In the genomic region with DNA sequence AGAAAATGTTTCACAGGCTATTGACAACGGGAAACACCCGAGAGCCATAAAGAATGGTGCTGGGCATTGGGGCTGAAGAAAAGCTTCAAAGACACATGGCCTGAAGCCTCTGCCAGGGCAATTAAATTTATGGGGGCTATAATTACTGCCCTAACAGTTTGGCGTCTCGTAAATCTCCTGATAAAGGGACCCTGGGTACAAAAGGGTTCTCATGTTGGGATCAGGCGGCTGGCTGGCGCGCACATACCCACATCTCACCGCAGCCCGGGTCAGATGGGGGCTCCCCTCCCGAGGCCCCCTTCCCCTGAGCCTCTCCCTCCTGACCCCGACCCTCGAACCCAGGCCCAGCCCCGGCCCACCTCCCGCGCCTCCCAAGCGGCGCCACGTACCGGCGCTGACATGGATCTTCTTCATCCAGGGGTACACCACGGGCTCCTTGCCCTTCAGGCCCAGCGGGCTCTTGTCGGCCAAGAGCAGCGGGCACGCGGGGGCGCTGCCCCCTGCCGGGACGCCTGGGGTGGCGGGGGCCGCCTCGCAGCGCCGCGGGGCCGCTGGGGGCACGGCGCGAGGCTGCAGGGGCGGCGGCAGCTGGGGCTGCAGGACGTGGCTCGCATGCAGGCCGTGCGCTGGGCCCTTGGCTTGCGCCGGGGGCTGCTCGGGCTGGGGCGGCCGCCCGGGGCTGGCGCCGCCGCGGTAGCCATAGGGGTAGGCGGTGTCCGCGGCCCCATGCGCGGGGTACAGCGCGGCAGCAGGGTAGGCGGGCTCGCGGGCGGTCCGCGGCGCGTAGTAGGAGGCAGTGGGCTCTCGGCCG, we compare ENCODE assay signal across 9 cellular contexts.
A peak's percentile ranks its signal among the peaks of the same experiment; 100 is the strongest.
DNase-seq lines count a peak whose midpoint lies in the region; ATAC-seq and TF ChIP-seq lines count a peak whose summit lies in the region.
"Had no signal": no experiment of that assay in that cellular context is flagged by ENCODE, and none has a peak within 500 bp of the region (broad histone marks: within the 10 kb centered on the region; RNA-seq: fewer than 3 reads in every experiment).

No MANE protein-coding gene starts in this region.

- in situ Hi-C loops in HAP-1 (cut with MboI; ENCODE audit: low sequenced_read_pairs), result no loop called here

- peak overlapping the region; percentile 88 for H3K4me2 ChIP-seq in KMS-11

- no peaks in the 10 kb centered on the region; the same call in 1 of the 2 replicates for H3K79me2 ChIP-seq in KMS-11 (ENCODE audit: insufficient read depth, low read depth)

- H2AFZ ChIP-seq in KMS-11 (ENCODE audit: low read depth), result peak overlapping the region; percentile 79

- peak; percentile 7 for ATAC-seq in central memory CD8-positive, alpha-beta T cell (replicated peaks; ENCODE audit: extremely low read depth, poor library complexity, severe bottlenecking)
- ATAC-seq in HG03196 (IDR thresholded peaks at IDR 0.05; ENCODE audit: unreplicated experiment) (no peak), GM19351 (IDR thresholded peaks at IDR 0.05; ENCODE audit: unreplicated experiment) (no peak)
- ATAC-seq: GM12878 had no signal

- no peak for TF ChIP-seq CTCF in AG04449 (IDR thresholded peaks at IDR 0.05; ENCODE audit: insufficient read depth, low read length, missing control alignments)
- TF ChIP-seq CTCF in KMS-11 (conservative IDR thresholded peaks at IDR 0.05; ENCODE audit: low read depth, low read length), result peak; percentile 33

- H3K36me3 Mint-ChIP-seq in central memory CD8-positive, alpha-beta T cell (ENCODE audit: insufficient read depth), result no peaks in the 10 kb centered on the region

- no peak overlapping the region for H3K27ac Mint-ChIP-seq in central memory CD8-positive, alpha-beta T cell (ENCODE audit: low read depth)

- H3K4me1 ChIP-seq in KMS-11 (ENCODE audit: low read depth, poor library complexity, severe bottlenecking) (peaks cover 37% of the 10 kb centered on the region), mucosa of rectum (ENCODE audit: control insufficient read depth in 2 of 2, insufficient read depth in 2 of 2, low read length in 2 of 2) (peaks cover 56 to 57% of the 10 kb centered on the region in 2 donors), HAP-1 (peaks cover 17% of the 10 kb centered on the region)

- no peaks in the 10 kb centered on the region for H4K20me1 ChIP-seq in KMS-11 (ENCODE audit: insufficient read depth)

- no peaks in the 10 kb centered on the region for H3K9me3 Mint-ChIP-seq in central memory CD8-positive, alpha-beta T cell

- H3K9me3 ChIP-seq in mucosa of rectum (ENCODE audit: control insufficient read depth in 2 of 2, low read length in 2 of 2) (no peaks in the 10 kb centered on the region), HAP-1 (no peaks in the 10 kb centered on the region)

- H3K27me3 Mint-ChIP-seq in central memory CD8-positive, alpha-beta T cell, result peaks cover 68% of the 10 kb centered on the region

- DNase-seq in AG04449 (ENCODE audit: low read depth, low spot score) (no peak), NOMO-1 treated with DMSO at 0.1 percent for 48 hours (lab: John Stamatoyannopoulos, UW; ENCODE audit: unreplicated experiment) (no peak), HAP-1 (ENCODE audit: low spot score in 2 of 2) (no peak)
- DNase-seq in central memory CD8-positive, alpha-beta T cell (ENCODE audit: low spot score in 2 of 2), result no peak

- no peaks in the 10 kb centered on the region for H3K27me3 ChIP-seq in KMS-11 (ENCODE audit: insufficient read depth, low read depth)
- H3K27me3 ChIP-seq in mucosa of rectum (ENCODE audit: control insufficient read depth in 2 of 2, insufficient read depth in 2 of 2, low read length in 2 of 2), result no peaks in the 10 kb centered on the region
- no peaks in the 10 kb centered on the region for H3K27me3 ChIP-seq in HAP-1 (ENCODE audit: low read depth)

- CTCF ChIA-PET in AG04449 (lab: Yijun Ruan, JAX), result interaction anchor here (0.9 to 3.4 kb wide), 8 partner anchors 11 to 463 kb away, joined by 3 to 32 read pairs (median 6); partner anchors contain the start of gene HOXA5

- H3K27ac ChIP-seq in KMS-11 (peak overlapping the region; percentile 94), mucosa of rectum (ENCODE audit: low read depth in 2 of 2, low read length in 2 of 2) (peak overlapping the region; percentile 75 to 94)

- H3K9ac ChIP-seq in KMS-11 (peak overlapping the region; percentile 94), mucosa of rectum (ENCODE audit: low read depth in 1 of 2, low read length in 2 of 2) (peak overlapping the region; percentile 29 to 62)

- H3K4me3 ChIP-seq in AG04449 (ENCODE audit: low read depth, low read length) (peak overlapping the region; percentile 68), KMS-11 (IDR thresholded peaks at IDR 0.05; ENCODE audit: insufficient read depth, low read depth, low read length) (no peak overlapping the region), mucosa of rectum (ENCODE audit: low read length in 2 of 2) (peak overlapping the region; percentile 70 to 77), HAP-1 (no peak overlapping the region)
- H3K4me3 ChIP-seq: GM12878 had no signal

- H3K4me1 Mint-ChIP-seq in central memory CD8-positive, alpha-beta T cell, result no peaks in the 10 kb centered on the region

- POLR2A ChIA-PET in AG04449 (lab: Yijun Ruan, JAX), result interaction anchor here (1.3 to 1.6 kb wide), 2 partner anchors 21 to 33 kb away, joined by 5 to 6 read pairs; no protein-coding TSS in a partner anchor

- H3K36me3 ChIP-seq in KMS-11 (ENCODE audit: insufficient read depth), result no peaks in the 10 kb centered on the region
- H3K36me3 ChIP-seq in mucosa of rectum (ENCODE audit: control insufficient read depth in 2 of 2, insufficient read depth in 2 of 2, low read length in 2 of 2), result peaks cover 0 to 7% of the 10 kb centered on the region in 2 donors
- peaks cover 14% of the 10 kb centered on the region; the same call in 1 of the 2 replicates for H3K36me3 ChIP-seq in HAP-1 (replicated peaks)

- H3K4me3 Mint-ChIP-seq in central memory CD8-positive, alpha-beta T cell, result no peak overlapping the region

Comparison
In these comparisons a context has a peak if more than half of its experiments do, and no peak if none do; other contexts are left out.
1. H3K4me3 ChIP-seq: peak in AG04449 (single experiment) and mucosa of rectum (2 of 2); none in KMS-11 (single experiment) and HAP-1 (single experiment).